8 cellular contexts compared by ENCODE assay signal in the genomic region with DNA sequence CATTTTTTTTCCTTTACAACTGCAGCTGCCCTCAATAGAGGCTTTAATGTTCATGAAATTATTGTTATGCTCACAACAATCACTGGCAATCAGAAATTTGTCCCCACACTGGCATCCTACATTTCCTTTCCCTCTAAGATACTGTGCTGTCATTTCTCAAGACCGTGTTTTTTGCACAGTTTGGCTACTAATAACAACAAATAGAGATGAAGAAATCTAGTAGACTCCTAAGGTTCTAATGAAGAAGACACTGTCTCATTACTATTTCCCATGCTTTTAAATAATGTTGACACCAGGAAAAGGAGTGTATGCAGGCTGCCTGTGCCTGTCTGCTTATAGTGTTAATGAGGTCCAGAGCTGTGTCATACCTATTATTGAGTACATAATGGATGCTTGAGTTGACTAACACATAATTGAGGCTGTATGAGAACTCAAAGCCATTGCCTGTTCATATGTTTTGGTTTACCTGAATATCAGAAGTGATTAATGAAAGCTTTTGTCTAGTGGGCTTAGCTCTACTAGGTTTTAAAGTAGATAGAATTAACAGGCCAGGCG. TPM values are rescaled to one million over a fixed set of nuclear protein-coding genes. Genes with fewer than 3 reads are reported as not detected.
DNase-seq lines count a peak whose midpoint lies in the region; ATAC-seq and TF ChIP-seq lines count a peak whose summit lies in the region.

No MANE protein-coding gene starts in this region.

- ATAC-seq in left lobe of liver: no peak

- H3K27me3 ChIP-seq in iPS-20b (ENCODE audit: insufficient read depth, low read length) (no peaks in the 10 kb centered on the region), thyroid gland (no peaks in the 10 kb centered on the region)

- no peak for DNase-seq in activated T-cell treated with anti-CD3 and anti-CD28 coated beads, Interleukin-2, amount 50 U/mL, for 24 hours
- no peak for DNase-seq in activated T-cell treated with anti-CD3 and anti-CD28 coated beads, Interleukin-2, amount 50 U/mL, for 48 hours
- no peak for DNase-seq in activated T-helper 1 cell treated with anti-CD3 and anti-CD28 coated beads, Interleukin-12 subunit alpha, Interleukin-12 subunit beta, Interleukin-2, Interleukin-4 antibody, amounts not matched to agents 30 ng/mL and 10 ng/mL and 1 ng/mL, durations not matched to agents 14 hours and 24 hours and 36 hours (ENCODE audit: low spot score)
- DNase-seq in thyroid gland (no peak), left lobe of liver (ENCODE audit: low spot score) (no peak), HUDEP-2 (lab: John Stamatoyannopoulos, UW; ENCODE audit: unreplicated experiment in 76 of 76) (no peak), HuH-7 (ENCODE audit: low spot score) (no peak)

- no peaks in the 10 kb centered on the region for H3K27me3 Mint-ChIP-seq in activated T-cell treated with anti-CD3 and anti-CD28 coated beads, Interleukin-2, amount 50 U/mL, for 24 hours
- no peaks in the 10 kb centered on the region for H3K27me3 Mint-ChIP-seq in activated T-helper 1 cell treated with anti-CD3 and anti-CD28 coated beads, Interleukin-12 subunit alpha, Interleukin-12 subunit beta, Interleukin-2, Interleukin-4 antibody, amounts not matched to agents 30 ng/mL and 10 ng/mL and 1 ng/mL, durations not matched to agents 14 hours and 24 hours and 36 hours (ENCODE audit: insufficient read depth)

- no peak overlapping the region for H3K9ac ChIP-seq in iPS-20b (ENCODE audit: low read depth, low read length)

- no peak for TF ChIP-seq POLR2A in thyroid gland (IDR thresholded peaks at IDR 0.05)

- H3K9me3 Mint-ChIP-seq in activated T-cell treated with anti-CD3 and anti-CD28 coated beads, Interleukin-2, amount 50 U/mL, for 24 hours: no peaks in the 10 kb centered on the region
- H3K9me3 Mint-ChIP-seq in activated T-helper 1 cell treated with anti-CD3 and anti-CD28 coated beads, Interleukin-12 subunit alpha, Interleukin-12 subunit beta, Interleukin-2, Interleukin-4 antibody, amounts not matched to agents 30 ng/mL and 10 ng/mL and 1 ng/mL, durations not matched to agents 14 hours and 24 hours and 36 hours: no peaks in the 10 kb centered on the region

- intact Hi-C loops in activated T-helper 1 cell treated with anti-CD3 and anti-CD28 coated beads, Interleukin-12 subunit alpha, Interleukin-12 subunit beta, Interleukin-2, Interleukin-4 antibody, amounts not matched to agents 30 ng/mL and 10 ng/mL and 1 ng/mL, durations not matched to agents 14 hours and 24 hours and 36 hours (cut with micrococcal nuclease): loop anchor here (1.0 to 10.0 kb wide), 7 partner anchors 126 to 964 kb away; a partner anchor contains a TSS
- intact Hi-C loops in thyroid gland (cut with DNase I): loop anchor here (10.0 kb wide), 1 partner anchor 466 kb away; no protein-coding TSS in a partner anchor

- H3K9me3 ChIP-seq in iPS-20b (ENCODE audit: insufficient read depth, low read depth, low read length) (peaks cover 18% of the 10 kb centered on the region; the same call in 1 of the 2 replicates), thyroid gland (no peaks in the 10 kb centered on the region)

- H3K4me3 ChIP-seq in iPS-20b (ENCODE audit: low read length) (peak overlapping the region; percentile 91; the same call in 1 of the 2 replicates), thyroid gland (replicated peaks in 1 of 3) (no peak overlapping the region)

- WGBS in thyroid gland, 2 donors: 89 to 96% methylated on average over 2 of the region's 2 CpGs

- no peaks in the 10 kb centered on the region; the same call in 1 of the 2 replicates for H3K4me1 ChIP-seq in iPS-20b (ENCODE audit: insufficient read depth, low read length)
- peaks cover 4 to 10% of the 10 kb centered on the region in 2 donors for H3K4me1 ChIP-seq in thyroid gland

- no peak overlapping the region for H3K27ac ChIP-seq in iPS-20b (ENCODE audit: low read length)
- H3K27ac ChIP-seq in thyroid gland: peak overlapping the region in 2 of 3 donors; percentile 96 to 98

- H3K4me3 Mint-ChIP-seq in activated T-cell treated with anti-CD3 and anti-CD28 coated beads, Interleukin-2, amount 50 U/mL, for 24 hours: peak overlapping the region; percentile 93
- peak overlapping the region; percentile 98 for H3K4me3 Mint-ChIP-seq in activated T-helper 1 cell treated with anti-CD3 and anti-CD28 coated beads, Interleukin-12 subunit alpha, Interleukin-12 subunit beta, Interleukin-2, Interleukin-4 antibody, amounts not matched to agents 30 ng/mL and 10 ng/mL and 1 ng/mL, durations not matched to agents 14 hours and 24 hours and 36 hours

- H3K36me3 Mint-ChIP-seq in activated T-cell treated with anti-CD3 and anti-CD28 coated beads, Interleukin-2, amount 50 U/mL, for 24 hours (ENCODE audit: low read depth): peaks cover 37% of the 10 kb centered on the region
- peaks cover 7% of the 10 kb centered on the region for H3K36me3 Mint-ChIP-seq in activated T-helper 1 cell treated with anti-CD3 and anti-CD28 coated beads, Interleukin-12 subunit alpha, Interleukin-12 subunit beta, Interleukin-2, Interleukin-4 antibody, amounts not matched to agents 30 ng/mL and 10 ng/mL and 1 ng/mL, durations not matched to agents 14 hours and 24 hours and 36 hours (ENCODE audit: low read depth)

- H3K36me3 ChIP-seq in iPS-20b (ENCODE audit: insufficient read depth, low read depth, low read length) (peaks cover 15% of the 10 kb centered on the region), thyroid gland (no peaks in the 10 kb centered on the region)

- no peak for TF ChIP-seq CTCF in thyroid gland (IDR thresholded peaks at IDR 0.05)

- peak overlapping the region; percentile 100 for H3K27ac Mint-ChIP-seq in activated T-cell treated with anti-CD3 and anti-CD28 coated beads, Interleukin-2, amount 50 U/mL, for 24 hours
- peak overlapping the region; percentile 100 for H3K27ac Mint-ChIP-seq in activated T-helper 1 cell treated with anti-CD3 and anti-CD28 coated beads, Interleukin-12 subunit alpha, Interleukin-12 subunit beta, Interleukin-2, Interleukin-4 antibody, amounts not matched to agents 30 ng/mL and 10 ng/mL and 1 ng/mL, durations not matched to agents 14 hours and 24 hours and 36 hours

- peaks cover 42% of the 10 kb centered on the region for H3K4me1 Mint-ChIP-seq in activated T-cell treated with anti-CD3 and anti-CD28 coated beads, Interleukin-2, amount 50 U/mL, for 24 hours (ENCODE audit: low read depth)
- H3K4me1 Mint-ChIP-seq in activated T-helper 1 cell treated with anti-CD3 and anti-CD28 coated beads, Interleukin-12 subunit alpha, Interleukin-12 subunit beta, Interleukin-2, Interleukin-4 antibody, amounts not matched to agents 30 ng/mL and 10 ng/mL and 1 ng/mL, durations not matched to agents 14 hours and 24 hours and 36 hours (ENCODE audit: low read depth): peaks cover 45% of the 10 kb centered on the region

RNA-seq across cellular contexts. Expression of a gene that starts 1.5 kb away (rescaled TPM):
- 137 and 147 TPM in 2 replicates for total RNA-seq in activated T-helper 1 cell treated with anti-CD3 and anti-CD28 coated beads, Interleukin-12 subunit alpha, Interleukin-12 subunit beta, Interleukin-2, Interleukin-4 antibody, amounts not matched to agents 30 ng/mL and 10 ng/mL and 1 ng/mL, durations not matched to agents 14 hours and 24 hours and 36 hours
- total RNA-seq in thyroid gland: 100 to 1,000 TPM in 3 of 4 donors, 10 to 100 TPM in 1; 86.5 to 149 (median 128) TPM
- total RNA-seq in left lobe of liver: 29.5 TPM
